14 cellular contexts compared by ENCODE assay signal in the genomic region with DNA sequence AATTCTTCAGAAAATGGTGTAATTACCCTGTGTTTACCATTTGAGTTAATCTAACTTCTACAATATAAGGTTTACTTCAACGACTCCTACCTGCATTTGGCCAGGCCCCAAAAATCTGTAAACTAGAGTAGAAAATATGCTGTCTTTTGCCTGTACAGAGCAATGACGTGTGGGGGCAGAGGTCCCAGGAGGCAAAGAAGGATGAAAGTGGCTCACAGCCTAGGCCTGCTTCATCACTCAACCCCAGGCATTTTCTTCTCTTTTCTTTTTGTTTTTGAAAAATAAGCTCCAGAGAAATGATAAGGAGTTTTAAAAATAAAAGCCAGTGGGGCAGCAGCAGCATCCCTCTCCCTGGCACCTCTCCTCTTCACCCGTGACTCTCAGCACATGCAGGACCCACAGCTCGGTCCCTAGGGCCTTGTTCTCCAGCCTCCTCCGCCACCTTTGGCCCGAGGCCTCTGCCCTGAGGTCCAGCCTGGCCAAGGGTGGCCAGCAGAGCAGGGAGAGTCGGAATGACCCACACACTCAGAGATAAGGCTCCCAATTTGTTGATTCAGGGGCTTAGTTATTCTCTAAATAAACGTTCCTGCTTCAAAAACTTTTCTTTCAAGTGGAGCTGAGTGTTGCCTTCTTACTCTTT.
DNase-seq lines count a peak whose midpoint lies in the region; ATAC-seq and TF ChIP-seq lines count a peak whose summit lies in the region.
"Had no signal": no experiment of that assay in that cellular context is flagged by ENCODE, and none has a peak within 500 bp of the region (broad histone marks: within the 10 kb centered on the region; RNA-seq: fewer than 3 reads in every experiment).

No MANE protein-coding gene starts in this region.

- H3K4me3 ChIP-seq in liver (ENCODE audit: low read depth in 1 of 3, low read length in 3 of 3) (no peak overlapping the region), right lobe of liver (no peak overlapping the region), heart right ventricle (no peak overlapping the region)

- H3K27me3 ChIP-seq in liver (ENCODE audit: control insufficient read depth in 4 of 4, insufficient read depth in 4 of 4, low read length in 3 of 4) (peaks cover 0 to 3% (median under 1%) of the 10 kb centered on the region in 4 donors), right lobe of liver (no peaks in the 10 kb centered on the region), heart right ventricle (peaks cover 0 to 8% (median 0%) of the 10 kb centered on the region in 7 donors)

- no peak for TF ChIP-seq RAD21 in liver (IDR thresholded peaks at IDR 0.05)

- H3K27ac ChIP-seq in liver (ENCODE audit: low read depth in 1 of 2, low read length in 2 of 2): no peak overlapping the region
- H3K27ac ChIP-seq in right lobe of liver: no peak overlapping the region
- peak overlapping the region in 4 of 10 donors; percentile 23 to 43 (median 34) for H3K27ac ChIP-seq in heart right ventricle

- no peak for TF ChIP-seq POLR2A in right lobe of liver (IDR thresholded peaks at IDR 0.05)

- ATAC-seq in right lobe of liver: no peak
- peak in 5 of 8 donors; percentile 24 to 54 (median 44) for ATAC-seq in heart right ventricle
- ATAC-seq in activated CD4-positive, CD25-positive, alpha-beta regulatory T cell treated with anti-CD3 and anti-CD28 coated beads, Interleukin-2, amount 50 U/mL, for 24 hours: no peak
- ATAC-seq in HG03095 (IDR thresholded peaks at IDR 0.05; ENCODE audit: unreplicated experiment): no peak

- H3K36me3 ChIP-seq in liver (ENCODE audit: control insufficient read depth in 4 of 4, insufficient read depth in 3 of 4, low read depth in 1 of 4, low read length in 3 of 4) (no peaks in the 10 kb centered on the region), right lobe of liver (no peaks in the 10 kb centered on the region), heart right ventricle (no peaks in the 10 kb centered on the region)

- H3K36me3 Mint-ChIP-seq in osteocyte (ENCODE audit: unreplicated experiment): no peaks in the 10 kb centered on the region

- no peaks in the 10 kb centered on the region for H3K27me3 Mint-ChIP-seq in osteocyte (ENCODE audit: unreplicated experiment)

- H3K9me3 ChIP-seq in liver (ENCODE audit: control insufficient read depth in 4 of 4, low read length in 3 of 4) (no peaks in the 10 kb centered on the region), right lobe of liver (no peaks in the 10 kb centered on the region), heart right ventricle (peaks cover 0 to 8% (median 0%) of the 10 kb centered on the region in 11 donors)

- no peak overlapping the region for H3K9ac ChIP-seq in liver (ENCODE audit: low read depth in 1 of 2, low read length in 2 of 2)

- TF ChIP-seq CTCF in liver (IDR thresholded peaks at IDR 0.05; ENCODE audit: low read depth, low read length, missing input control) (no peak), right lobe of liver (IDR thresholded peaks at IDR 0.05) (no peak), heart right ventricle (IDR thresholded peaks at IDR 0.05) (no peak), osteocyte (IDR thresholded peaks at IDR 0.05) (no peak)

- intact Hi-C loops in right lobe of liver (cut with DNase I): no loop called here
- intact Hi-C loops in heart right ventricle (cut with DNase I): loop anchor here in 1 of 10 donors (10.0 kb wide), 1 partner anchor 71 kb away; no protein-coding TSS in a partner anchor

- H3K9me3 Mint-ChIP-seq in osteocyte (ENCODE audit: unreplicated experiment): no peaks in the 10 kb centered on the region

- H3K4me1 ChIP-seq in liver (ENCODE audit: control insufficient read depth in 4 of 4, insufficient read depth in 4 of 4, low read length in 3 of 4) (no peaks in the 10 kb centered on the region), right lobe of liver (no peaks in the 10 kb centered on the region), heart right ventricle (peaks cover 0 to 14% (median 0%) of the 10 kb centered on the region in 9 donors)

- DNase-seq in right lobe of liver (no peak), heart right ventricle (peak; percentile 9 to 45), osteocyte (ENCODE audit: extremely low spot score, unreplicated experiment) (peak; percentile 73), H4 (ENCODE audit: low spot score) (no peak), NCI-H2196 (lab: John Stamatoyannopoulos, UW; ENCODE audit: unreplicated experiment) (no peak)
- DNase-seq: Caco-2; HCEC 1CT; NCI-H345; NCI-H69; NK-92 treated with Interleukin-12 subunit alpha and Interleukin-12 subunit beta, amount 100 ng/mL, for 24 hours; OCI-M1 had no signal

- no peak overlapping the region for H3K27ac Mint-ChIP-seq in osteocyte (ENCODE audit: unreplicated experiment)

- no peaks in the 10 kb centered on the region for H3K4me1 Mint-ChIP-seq in osteocyte (ENCODE audit: unreplicated experiment)

- no peak overlapping the region for H3K4me3 Mint-ChIP-seq in osteocyte (ENCODE audit: unreplicated experiment)

- WGBS in liver: 49% methylated on average over 8 of the region's 8 CpGs
- WGBS in right lobe of liver (ENCODE audit: insufficient coverage, low coverage, low lambda C conversion rate, missing lambda C conversion rate): 39% methylated on average over 8 of the region's 8 CpGs
- WGBS in heart right ventricle, 2 donors: 41 to 44% methylated on average over 8 of the region's 8 CpGs

TF ChIP-seq in liver, 16 proteins besides CTCF, POLR2A, EP300 and RAD21:
- TF ChIP-seq JUND (IDR thresholded peaks at IDR 0.05) (no peak), NR2F2 (IDR thresholded peaks at IDR 0.05) (peak; percentile 53), HNF4G (IDR thresholded peaks at IDR 0.05) (no peak), FOXA2 (IDR thresholded peaks at IDR 0.05) (no peak), SP1 (IDR thresholded peaks at IDR 0.05) (no peak)
- TF ChIP-seq, protein P1, sequence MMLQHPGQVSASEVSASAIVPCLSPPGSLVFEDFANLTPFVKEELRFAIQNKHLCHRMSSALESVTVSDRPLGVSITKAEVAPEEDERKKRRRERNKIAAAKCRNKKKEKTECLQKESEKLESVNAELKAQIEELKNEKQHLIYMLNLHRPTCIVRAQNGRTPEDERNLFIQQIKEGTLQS (IDR thresholded peaks at IDR 0.05): no peak

Comparison
In these comparisons a context has a peak if more than half of its experiments do, and no peak if none do; other contexts are left out.
1. ATAC-seq: peak in heart right ventricle (5 of 8); none in right lobe of liver (0 of 4), activated CD4-positive, CD25-positive, alpha-beta regulatory T cell treated with anti-CD3 and anti-CD28 coated beads, Interleukin-2, amount 50 U/mL, for 24 hours (0 of 2) and HG03095 (single experiment).
2. DNase-seq: peak in heart right ventricle (2 of 2) and osteocyte (single experiment); none in right lobe of liver (0 of 3), H4 (single experiment) and NCI-H2196 (single experiment).